ENCODE assay signal across 15 cellular contexts in the genomic region with DNA sequence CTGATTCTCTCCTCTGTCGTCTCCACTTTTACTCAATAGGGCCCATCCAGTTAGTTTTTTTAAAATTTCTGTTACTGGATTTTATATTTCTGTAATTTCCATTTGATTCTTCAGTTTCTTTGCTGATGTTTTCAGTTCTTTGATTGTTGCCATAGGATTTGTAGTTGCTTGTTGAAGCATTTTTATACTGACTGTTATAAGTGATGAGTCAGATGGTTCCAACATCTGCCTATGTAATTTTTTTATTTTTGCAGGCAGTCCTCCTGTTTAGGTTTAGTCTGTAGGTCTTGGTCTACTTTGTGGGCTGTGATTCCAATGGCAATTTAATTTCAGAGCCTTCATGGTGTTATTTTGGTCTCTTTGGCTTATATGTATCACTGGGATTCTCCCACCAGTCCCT. TPM values are rescaled to one million over a fixed set of nuclear protein-coding genes. Genes with fewer than 3 reads are reported as not detected.
"Had no signal": no experiment of that assay in that cellular context is flagged by ENCODE, and none has a peak within 500 bp of the region (broad histone marks: within the 10 kb centered on the region; RNA-seq: fewer than 3 reads in every experiment).

No MANE protein-coding gene starts in this region.

RNA-seq across cellular contexts. Expression of gene VPREB1, which starts 56.4 kb away (rescaled TPM):
- total RNA-seq: activated B cell treated with CpG ODN at 0.5 μM for 24 hours; activated CD8-positive, alpha-beta memory T cell treated with anti-CD3 and anti-CD28 coated beads for 36 hours; activated CD8-positive, alpha-beta T cell treated with anti-CD3 and anti-CD28 coated beads for 36 hours; activated naive CD4-positive, alpha-beta T cell treated with anti-CD3 and anti-CD28 coated beads for 36 hours; activated naive CD8-positive, alpha-beta T cell treated with anti-CD3 and anti-CD28 coated beads, Interleukin-2, amount 10 ng/mL, durations not matched to agents 7 days and 5 days; activated T-cell treated with anti-CD3 and anti-CD28 coated beads, Interleukin-2, amount 50 U/mL, for 72 hours; ascending aorta; body of pancreas; bronchial epithelial cell; LHCN-M2; M059J; PC-9; Right ventricle myocardium inferior; SK-MEL-5; T-cell had no signal
